In genomic region chr4:119725688-119726330, GRCh38 we compare ENCODE assay signal across 15 cellular contexts.
DNase-seq lines count a peak whose midpoint lies in the region; FAIRE-seq and TF ChIP-seq lines count a peak whose summit lies in the region.
"Had no signal": no experiment of that assay in that cellular context is flagged by ENCODE, and none has a peak within 500 bp of the region (broad histone marks: within the 10 kb centered on the region; RNA-seq: fewer than 3 reads in every experiment).

No MANE protein-coding gene starts in this region.

- peak overlapping the region; percentile 79 for H3K27ac Mint-ChIP-seq in chondrocyte (ENCODE audit: unreplicated experiment)
- H3K27ac Mint-ChIP-seq: activated CD4-positive, alpha-beta T cell treated with anti-CD3 and anti-CD28 coated beads for 36 hours; stimulated activated memory B cell treated with anti-CD40 and anti-IgM and Interleukin-4, amounts not matched to agents 10 μg/mL and 1 μg/mL and 100 μg/mL, for 72 hours had no signal

- no peak overlapping the region for H3K4me3 Mint-ChIP-seq in chondrocyte (ENCODE audit: unreplicated experiment)
- H3K4me3 Mint-ChIP-seq: activated CD4-positive, alpha-beta T cell treated with anti-CD3 and anti-CD28 coated beads for 36 hours; stimulated activated memory B cell treated with anti-CD40 and anti-IgM and Interleukin-4, amounts not matched to agents 10 μg/mL and 1 μg/mL and 100 μg/mL, for 72 hours had no signal

- no peak for TF ChIP-seq CTCF in chondrocyte (IDR thresholded peaks at IDR 0.05)
- TF ChIP-seq CTCF in right atrium auricular region (IDR thresholded peaks at IDR 0.05), result no peak
- no peak for TF ChIP-seq CTCF in sigmoid colon (IDR thresholded peaks at IDR 0.05)
- no peak for TF ChIP-seq CTCF in brain microvascular endothelial cell (IDR thresholded peaks at IDR 0.05; ENCODE audit: low read depth, low read length, missing control alignments)

- H3K36me3 Mint-ChIP-seq in chondrocyte (ENCODE audit: low read depth), result peaks cover 4% of the 10 kb centered on the region
- H3K36me3 Mint-ChIP-seq: stimulated activated memory B cell treated with anti-CD40 and anti-IgM and Interleukin-4, amounts not matched to agents 10 μg/mL and 1 μg/mL and 100 μg/mL, for 72 hours had no signal

- H3K36me3 ChIP-seq in right atrium auricular region, result no peaks in the 10 kb centered on the region
- no peaks in the 10 kb centered on the region for H3K36me3 ChIP-seq in sigmoid colon
- no peaks in the 10 kb centered on the region for H3K36me3 ChIP-seq in brain microvascular endothelial cell (replicated peaks)
- H3K36me3 ChIP-seq: upper lobe of right lung had no signal

- peaks cover 13% of the 10 kb centered on the region for H3K9me3 Mint-ChIP-seq in chondrocyte (ENCODE audit: low read depth)
- H3K9me3 Mint-ChIP-seq: stimulated activated memory B cell treated with anti-CD40 and anti-IgM and Interleukin-4, amounts not matched to agents 10 μg/mL and 1 μg/mL and 100 μg/mL, for 72 hours had no signal

- no peaks in the 10 kb centered on the region for H3K27me3 Mint-ChIP-seq in chondrocyte (ENCODE audit: low read depth)
- H3K27me3 Mint-ChIP-seq: activated CD4-positive, alpha-beta T cell treated with anti-CD3 and anti-CD28 coated beads for 36 hours; stimulated activated memory B cell treated with anti-CD40 and anti-IgM and Interleukin-4, amounts not matched to agents 10 μg/mL and 1 μg/mL and 100 μg/mL, for 72 hours had no signal

- peaks cover 61% of the 10 kb centered on the region for H3K4me1 Mint-ChIP-seq in chondrocyte (ENCODE audit: low read depth)
- H3K4me1 Mint-ChIP-seq: activated CD4-positive, alpha-beta T cell treated with anti-CD3 and anti-CD28 coated beads for 36 hours; stimulated activated memory B cell treated with anti-CD40 and anti-IgM and Interleukin-4, amounts not matched to agents 10 μg/mL and 1 μg/mL and 100 μg/mL, for 72 hours had no signal

- in situ Hi-C loops in brain microvascular endothelial cell (cut with HindIII; ENCODE audit: low pct_ligation_motif_present, low sequenced_read_pairs), result no loop called here

- peak overlapping the region; percentile 32 to 64 for H3K27ac ChIP-seq in right atrium auricular region
- H3K27ac ChIP-seq in sigmoid colon, result peak overlapping the region; percentile 41 to 79 (median 51)
- no peak overlapping the region for H3K27ac ChIP-seq in brain microvascular endothelial cell
- H3K27ac ChIP-seq: upper lobe of right lung had no signal

- FAIRE-seq in GM19239 (lab: Jason Lieb, UNC), result no peak
- FAIRE-seq: HepG2 had no signal

- H3K27me3 ChIP-seq in right atrium auricular region (no peaks in the 10 kb centered on the region), sigmoid colon (no peaks in the 10 kb centered on the region), brain microvascular endothelial cell (replicated peaks) (no peaks in the 10 kb centered on the region)
- H3K27me3 ChIP-seq: upper lobe of right lung had no signal

- TF ChIP-seq POLR2A in sigmoid colon (IDR thresholded peaks at IDR 0.05), result no peak

- 8 to 27% methylated on average over 3 of the region's 3 CpGs for WGBS in sigmoid colon, 2 donors

- intact Hi-C loops in sigmoid colon (cut with DNase I), result no loop called here

- TF ChIP-seq EP300 in sigmoid colon (IDR thresholded peaks at IDR 0.05), result no peak

- H3K4me3 ChIP-seq in right atrium auricular region, result no peak overlapping the region
- H3K4me3 ChIP-seq in sigmoid colon, result no peak overlapping the region
- H3K4me3 ChIP-seq in brain microvascular endothelial cell (ENCODE audit: low read depth, low read length), result no peak overlapping the region
- H3K4me3 ChIP-seq: upper lobe of right lung had no signal

- peak; percentile 11 for DNase-seq in LHCN-M2 (ENCODE audit: low read depth)
- DNase-seq in chondrocyte (ENCODE audit: low spot score), result no peak
- DNase-seq in right atrium auricular region (ENCODE audit: low spot score), result no peak
- no peak for DNase-seq in sigmoid colon
- no peak for DNase-seq in GM19239 (ENCODE audit: insufficient read length, low spot score)
- DNase-seq in activated CD4-positive, alpha-beta T cell treated with anti-CD3 and anti-CD28 coated beads, Interleukin-2, amount 50 U/mL, for 1 hour, result no peak
- DNase-seq in medulla oblongata (ENCODE audit: extremely low spot score), result no peak
- no peak for DNase-seq in brain microvascular endothelial cell
- DNase-seq: activated CD4-positive, alpha-beta T cell treated with anti-CD3 and anti-CD28 coated beads for 36 hours; activated naive CD4-positive, alpha-beta T cell treated with anti-CD3 and anti-CD28 coated beads, Interleukin-2, amount 50 U/mL, for 16 hours; AML-193; cerebellar nuclear complex; upper lobe of right lung had no signal

- H3K4me1 ChIP-seq in right atrium auricular region (peaks cover 0 to 20% of the 10 kb centered on the region in 2 donors), sigmoid colon (peaks cover 0 to 32% (median 29%) of the 10 kb centered on the region in 4 donors)

- H3K9me3 ChIP-seq in right atrium auricular region (no peaks in the 10 kb centered on the region), sigmoid colon (no peaks in the 10 kb centered on the region)
- H3K9me3 ChIP-seq: upper lobe of right lung had no signal
